In the genomic region with DNA sequence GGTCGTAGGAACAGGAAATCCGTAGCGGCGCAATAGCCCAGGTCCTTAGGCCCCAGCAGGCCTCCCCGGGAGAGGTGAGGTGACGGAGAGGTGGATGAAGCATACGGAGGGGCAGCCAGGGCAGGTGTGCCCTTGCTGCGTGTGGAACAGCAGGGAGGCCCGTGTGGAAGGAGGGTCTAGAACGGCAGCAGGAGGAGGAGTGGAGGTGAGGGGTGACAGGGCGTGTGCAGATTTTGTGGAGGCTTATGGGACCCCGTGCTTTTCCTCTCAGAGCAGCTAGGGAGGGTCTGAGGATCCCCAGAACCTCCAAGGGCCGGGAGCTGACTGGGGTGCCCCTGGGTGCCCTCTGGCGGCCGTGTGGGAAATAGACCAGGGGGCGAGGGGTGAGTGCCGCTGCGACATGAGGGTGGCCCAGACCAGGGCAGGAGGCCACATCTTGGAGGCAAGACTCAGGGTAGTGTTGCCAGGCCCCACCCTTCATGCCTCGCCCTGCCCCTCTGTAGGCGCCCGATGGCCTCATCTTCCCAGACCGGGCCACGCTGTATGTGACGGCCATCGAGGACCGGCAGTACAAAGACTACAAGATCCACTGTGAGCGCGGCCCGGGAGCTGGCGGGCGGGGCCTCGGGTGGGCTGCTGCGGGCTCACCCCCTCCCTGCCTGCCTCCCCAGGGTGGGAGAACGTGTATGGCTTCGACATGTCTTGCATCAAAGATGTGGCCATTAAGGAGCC, we compare ENCODE assay signal across 11 cellular contexts. TPM values are rescaled to one million over a fixed set of nuclear protein-coding genes. Genes with fewer than 3 reads are reported as not detected.
DNase-seq lines count a peak whose midpoint lies in the region; FAIRE-seq and TF ChIP-seq lines count a peak whose summit lies in the region.
"Had no signal": no experiment of that assay in that cellular context is flagged by ENCODE, and none has a peak within 500 bp of the region (broad histone marks: within the 10 kb centered on the region; RNA-seq: fewer than 3 reads in every experiment).

No MANE protein-coding gene starts in this region.

- H3K27me3 ChIP-seq in MM.1S (replicated peaks; ENCODE audit: insufficient read depth, low read length) = no peaks in the 10 kb centered on the region
- no peaks in the 10 kb centered on the region for H3K27me3 ChIP-seq in colonic mucosa

- H2AFZ ChIP-seq in MM.1S (ENCODE audit: low read length) = no peak overlapping the region

- CTCF ChIA-PET in activated CD4-positive, alpha-beta T cell treated with anti-CD3 and anti-CD28 coated beads, Interleukin-2, amount 10 ng/mL, durations not matched to agents 7 days and 5 days (lab: Charles Lee) = interaction anchor here (0.6 to 2.5 kb wide), 7 partner anchors 9 to 486 kb away, joined by 3 to 6 read pairs (median 3); no protein-coding TSS in a partner anchor

- peaks cover 6% of the 10 kb centered on the region for H3K36me3 ChIP-seq in MM.1S (replicated peaks; ENCODE audit: insufficient read depth, low read length)
- no peaks in the 10 kb centered on the region for H3K36me3 ChIP-seq in colonic mucosa

- peaks cover 4% of the 10 kb centered on the region; the same call in 1 of the 2 replicates for H4K20me1 ChIP-seq in MM.1S (ENCODE audit: insufficient read depth, low read length)

- peaks cover 62% of the 10 kb centered on the region for H3K36me3 Mint-ChIP-seq in activated CD4-positive, alpha-beta T cell treated with anti-CD3 and anti-CD28 coated beads, Interleukin-2, amount 10 ng/mL, durations not matched to agents 24 days and 14 days (ENCODE audit: low read depth)
- peaks cover 32% of the 10 kb centered on the region for H3K36me3 Mint-ChIP-seq in activated CD4-positive, alpha-beta T cell treated with anti-CD3 and anti-CD28 coated beads, Interleukin-2, amount 10 ng/mL, durations not matched to agents 7 days and 5 days (ENCODE audit: low read depth)

- DNase-seq in activated CD4-positive, alpha-beta T cell treated with anti-CD3 and anti-CD28 coated beads, Interleukin-2, amount 10 ng/mL, durations not matched to agents 24 days and 14 days = peak; percentile 73
- DNase-seq in activated CD4-positive, alpha-beta T cell treated with anti-CD3 and anti-CD28 coated beads, Interleukin-2, amount 10 ng/mL, durations not matched to agents 7 days and 5 days = no peak
- DNase-seq in MM.1S (no peak), colonic mucosa (no peak), retinal pigment epithelial cell (ENCODE audit: low read depth) (no peak), NCI-H1105 treated with DMSO at 0.1 percent for 48 hours (lab: John Stamatoyannopoulos, UW) (no peak), RCC 7860 (ENCODE audit: low spot score) (no peak)
- no peak for DNase-seq in activated CD4-positive, alpha-beta T cell treated with anti-CD3 and anti-CD28 coated beads for 1 hour

- H3K4me3 Mint-ChIP-seq in activated CD4-positive, alpha-beta T cell treated with anti-CD3 and anti-CD28 coated beads, Interleukin-2, amount 10 ng/mL, durations not matched to agents 24 days and 14 days = no peak overlapping the region
- no peak overlapping the region for H3K4me3 Mint-ChIP-seq in activated CD4-positive, alpha-beta T cell treated with anti-CD3 and anti-CD28 coated beads, Interleukin-2, amount 10 ng/mL, durations not matched to agents 7 days and 5 days
- H3K4me3 Mint-ChIP-seq: brain; CD4-positive, alpha-beta memory T cell; stimulated activated naive CD8-positive, alpha-beta T cell treated with anti-CD3 and anti-CD28 coated beads, Interleukin-15, Interleukin-2, amounts not matched to agents 100 ng/mL and 50 ng/mL, for 24 hours had no signal

- TF ChIP-seq CTCF in MM.1S (IDR thresholded peaks at IDR 0.05; ENCODE audit: low read length) (peak; percentile 48), colonic mucosa (IDR thresholded peaks at IDR 0.05) (peak; percentile 55), retinal pigment epithelial cell (conservative IDR thresholded peaks at IDR 0.05; ENCODE audit: low read depth, low read length) (peak; percentile 50)

- H3K9me3 Mint-ChIP-seq in activated CD4-positive, alpha-beta T cell treated with anti-CD3 and anti-CD28 coated beads, Interleukin-2, amount 10 ng/mL, durations not matched to agents 24 days and 14 days = no peaks in the 10 kb centered on the region
- no peaks in the 10 kb centered on the region for H3K9me3 Mint-ChIP-seq in activated CD4-positive, alpha-beta T cell treated with anti-CD3 and anti-CD28 coated beads, Interleukin-2, amount 10 ng/mL, durations not matched to agents 7 days and 5 days
- H3K9me3 Mint-ChIP-seq: brain; CD4-positive, alpha-beta memory T cell; stimulated activated naive CD8-positive, alpha-beta T cell treated with anti-CD3 and anti-CD28 coated beads, Interleukin-15, Interleukin-2, amounts not matched to agents 100 ng/mL and 50 ng/mL, for 24 hours had no signal

- H3K27me3 Mint-ChIP-seq in activated CD4-positive, alpha-beta T cell treated with anti-CD3 and anti-CD28 coated beads, Interleukin-2, amount 10 ng/mL, durations not matched to agents 24 days and 14 days = no peaks in the 10 kb centered on the region
- H3K27me3 Mint-ChIP-seq in activated CD4-positive, alpha-beta T cell treated with anti-CD3 and anti-CD28 coated beads, Interleukin-2, amount 10 ng/mL, durations not matched to agents 7 days and 5 days = no peaks in the 10 kb centered on the region
- H3K27me3 Mint-ChIP-seq: CD4-positive, alpha-beta memory T cell; stimulated activated naive CD8-positive, alpha-beta T cell treated with anti-CD3 and anti-CD28 coated beads, Interleukin-15, Interleukin-2, amounts not matched to agents 100 ng/mL and 50 ng/mL, for 24 hours had no signal

- H3K4me3 ChIP-seq in MM.1S (ENCODE audit: low read length) (no peak overlapping the region), colonic mucosa (no peak overlapping the region), retinal pigment epithelial cell (ENCODE audit: low read length) (no peak overlapping the region)

- no peak overlapping the region for H3K27ac Mint-ChIP-seq in activated CD4-positive, alpha-beta T cell treated with anti-CD3 and anti-CD28 coated beads, Interleukin-2, amount 10 ng/mL, durations not matched to agents 24 days and 14 days
- no peak overlapping the region for H3K27ac Mint-ChIP-seq in activated CD4-positive, alpha-beta T cell treated with anti-CD3 and anti-CD28 coated beads, Interleukin-2, amount 10 ng/mL, durations not matched to agents 7 days and 5 days
- H3K27ac Mint-ChIP-seq: stimulated activated naive CD8-positive, alpha-beta T cell treated with anti-CD3 and anti-CD28 coated beads, Interleukin-15, Interleukin-2, amounts not matched to agents 100 ng/mL and 50 ng/mL, for 24 hours had no signal

- peaks cover 19% of the 10 kb centered on the region for H3K4me1 Mint-ChIP-seq in activated CD4-positive, alpha-beta T cell treated with anti-CD3 and anti-CD28 coated beads, Interleukin-2, amount 10 ng/mL, durations not matched to agents 24 days and 14 days
- H3K4me1 Mint-ChIP-seq in activated CD4-positive, alpha-beta T cell treated with anti-CD3 and anti-CD28 coated beads, Interleukin-2, amount 10 ng/mL, durations not matched to agents 7 days and 5 days = peaks cover 23% of the 10 kb centered on the region

- H3K4me2 ChIP-seq in MM.1S (ENCODE audit: low read depth, low read length) = no peak overlapping the region

- H3K27ac ChIP-seq in MM.1S (ENCODE audit: low read length) (no peak overlapping the region), colonic mucosa (no peak overlapping the region)

- peaks cover 18% of the 10 kb centered on the region for H3F3A ChIP-seq in MM.1S (ENCODE audit: insufficient read depth, low read length)

- H3K9me2 ChIP-seq in MM.1S (replicated peaks; ENCODE audit: insufficient read depth, low read length) = no peaks in the 10 kb centered on the region

- peaks cover 12% of the 10 kb centered on the region for H3K4me1 ChIP-seq in MM.1S (ENCODE audit: low read length)
- H3K4me1 ChIP-seq in colonic mucosa = peaks cover 9% of the 10 kb centered on the region

- no peaks in the 10 kb centered on the region for H3K9me3 ChIP-seq in MM.1S (replicated peaks; ENCODE audit: insufficient read depth, low read length)
- H3K9me3 ChIP-seq in colonic mucosa = no peaks in the 10 kb centered on the region

- no peak for FAIRE-seq in RCC 7860 (lab: Jason Lieb, UNC)

- POLR2A ChIA-PET in activated CD4-positive, alpha-beta T cell treated with anti-CD3 and anti-CD28 coated beads, Interleukin-2, amount 10 ng/mL, durations not matched to agents 7 days and 5 days (lab: Charles Lee) = no interaction called here

- intact Hi-C loops in activated CD4-positive, alpha-beta T cell treated with anti-CD3 and anti-CD28 coated beads, Interleukin-2, amount 10 ng/mL, durations not matched to agents 24 days and 14 days (cut with micrococcal nuclease) = no loop called here
- intact Hi-C loops in colonic mucosa (cut with DNase I) = no loop called here

- H3K79me2 ChIP-seq in MM.1S (ENCODE audit: low read length) = peaks cover 35% of the 10 kb centered on the region

- H3K9ac ChIP-seq in MM.1S (ENCODE audit: low read length) (no peak overlapping the region), colonic mucosa (ENCODE audit: low read depth in 2 of 2, low read length in 2 of 2) (no peak overlapping the region)

RNA-seq across cellular contexts. Expression of a gene that starts 5.0 kb away (rescaled TPM):
- total RNA-seq in activated CD4-positive, alpha-beta T cell treated with anti-CD3 and anti-CD28 coated beads, Interleukin-2, amount 10 ng/mL, durations not matched to agents 24 days and 14 days = 8.4 and 8.6 TPM in 2 replicates
- total RNA-seq in activated CD4-positive, alpha-beta T cell treated with anti-CD3 and anti-CD28 coated beads, Interleukin-2, amount 10 ng/mL, durations not matched to agents 7 days and 5 days = 1 to 10 TPM; 3.7 to 4.9 TPM
- total RNA-seq in colonic mucosa = 1 to 10 TPM in 1 of 2 donors, under 1 TPM in 1; 0.24 to 2.0 TPM

RNA-seq across cellular contexts. Expression of a gene that starts 6.5 kb away (rescaled TPM):
- total RNA-seq in activated CD4-positive, alpha-beta T cell treated with anti-CD3 and anti-CD28 coated beads, Interleukin-2, amount 10 ng/mL, durations not matched to agents 24 days and 14 days = 3.4 and 3.6 TPM in 2 replicates
- total RNA-seq in activated CD4-positive, alpha-beta T cell treated with anti-CD3 and anti-CD28 coated beads, Interleukin-2, amount 10 ng/mL, durations not matched to agents 7 days and 5 days = 1 to 10 TPM in 1 of 2 experiments, under 1 TPM in 1; 0.79 to 1.3 TPM
- total RNA-seq in colonic mucosa = 1 to 10 TPM; 1.2 to 2.0 TPM

RNA-seq across cellular contexts. Expression of a gene that starts 7.3 kb away (rescaled TPM):
- total RNA-seq in activated CD4-positive, alpha-beta T cell treated with anti-CD3 and anti-CD28 coated beads, Interleukin-2, amount 10 ng/mL, durations not matched to agents 24 days and 14 days = 510 and 512 TPM in 2 replicates
- 100 to 1,000 TPM; 125 to 130 TPM for total RNA-seq in activated CD4-positive, alpha-beta T cell treated with anti-CD3 and anti-CD28 coated beads, Interleukin-2, amount 10 ng/mL, durations not matched to agents 7 days and 5 days
- total RNA-seq in colonic mucosa = 100 to 1,000 TPM in 1 of 2 donors, 10 to 100 TPM in 1; 81.3 to 177 TPM

RNA-seq across cellular contexts. Expression of a gene that starts 18.7 kb away (rescaled TPM):
- total RNA-seq in activated CD4-positive, alpha-beta T cell treated with anti-CD3 and anti-CD28 coated beads, Interleukin-2, amount 10 ng/mL, durations not matched to agents 24 days and 14 days = 69.3 and 72.0 TPM in 2 replicates
- total RNA-seq in activated CD4-positive, alpha-beta T cell treated with anti-CD3 and anti-CD28 coated beads, Interleukin-2, amount 10 ng/mL, durations not matched to agents 7 days and 5 days = 10 to 100 TPM; 73.9 to 80.7 TPM
- total RNA-seq in colonic mucosa = 10 to 100 TPM; 17.4 to 60.9 TPM

RNA-seq across cellular contexts. Expression of a gene that starts 18.8 kb away (rescaled TPM):
- total RNA-seq in activated CD4-positive, alpha-beta T cell treated with anti-CD3 and anti-CD28 coated beads, Interleukin-2, amount 10 ng/mL, durations not matched to agents 24 days and 14 days = 146 and 151 TPM in 2 replicates
- total RNA-seq in activated CD4-positive, alpha-beta T cell treated with anti-CD3 and anti-CD28 coated beads, Interleukin-2, amount 10 ng/mL, durations not matched to agents 7 days and 5 days = 100 to 1,000 TPM; 157 to 168 TPM
- 100 to 1,000 TPM in 1 of 2 donors, 10 to 100 TPM in 1; 62.9 to 190 TPM for total RNA-seq in colonic mucosa
